9 cellular contexts compared by ENCODE assay signal in genomic region chr3:49341996-49342395, GRCh38. TPM values are rescaled to one million over a fixed set of nuclear protein-coding genes. Genes with fewer than 3 reads are reported as not detected.
DNase-seq lines count a peak whose midpoint lies in the region; ATAC-seq and TF ChIP-seq lines count a peak whose summit lies in the region.
"Had no signal": no experiment of that assay in that cellular context is flagged by ENCODE, and none has a peak within 500 bp of the region (broad histone marks: within the 10 kb centered on the region; RNA-seq: fewer than 3 reads in every experiment).

No MANE protein-coding gene starts in this region.

- DNase-seq in CD4-positive, CD25-positive, alpha-beta regulatory T cell, result no peak
- DNase-seq in caudate nucleus (lab: John Stamatoyannopoulos, UW) (no peak), neural crest cell (ENCODE audit: low read depth, low spot score) (no peak), kidney glomerular epithelial cell (lab: John Stamatoyannopoulos, UW) (no peak)
- DNase-seq: NCI-H510A had no signal

- peak overlapping the region; percentile 98 for H3K27ac ChIP-seq in CD4-positive, CD25-positive, alpha-beta regulatory T cell (ENCODE audit: insufficient read depth, low read length, poor library complexity, severe bottlenecking)
- peak overlapping the region; percentile 14 for H3K27ac ChIP-seq in caudate nucleus (ENCODE audit: low read depth, low read length)

- H3K36me3 Mint-ChIP-seq in CD4-positive, CD25-positive, alpha-beta regulatory T cell, result peaks cover 4% of the 10 kb centered on the region
- H3K36me3 Mint-ChIP-seq in IgD-negative memory B cell, result no peaks in the 10 kb centered on the region
- no peaks in the 10 kb centered on the region for H3K36me3 Mint-ChIP-seq in neural crest cell (ENCODE audit: low read depth)

- H3K27ac Mint-ChIP-seq in CD4-positive, CD25-positive, alpha-beta regulatory T cell, result peak overlapping the region; percentile 86 to 92 (median 89)
- peak overlapping the region; percentile 81 to 86 (median 82) for H3K27ac Mint-ChIP-seq in IgD-negative memory B cell
- H3K27ac Mint-ChIP-seq in neural crest cell (ENCODE audit: unreplicated experiment), result no peak overlapping the region

- H3K4me1 Mint-ChIP-seq in CD4-positive, CD25-positive, alpha-beta regulatory T cell, result peaks cover 21 to 55% (median 37%) of the 10 kb centered on the region in 4 donors
- H3K4me1 Mint-ChIP-seq in IgD-negative memory B cell (peaks cover 44 to 54% (median 46%) of the 10 kb centered on the region in 3 donors), neural crest cell (peaks cover 35% of the 10 kb centered on the region)

- H3K4me3 Mint-ChIP-seq in CD4-positive, CD25-positive, alpha-beta regulatory T cell, result peak overlapping the region; percentile 37 to 87 (median 58)
- H3K4me3 Mint-ChIP-seq in IgD-negative memory B cell (peak overlapping the region in 3 of 4 donors; percentile 43 to 81 (median 65)), neural crest cell (peak overlapping the region; percentile 72)

- H3K9me3 ChIP-seq in CD4-positive, CD25-positive, alpha-beta regulatory T cell (ENCODE audit: control insufficient read depth in 2 of 2, low read length in 2 of 2), result no peaks in the 10 kb centered on the region

- no peaks in the 10 kb centered on the region for H3K27me3 Mint-ChIP-seq in CD4-positive, CD25-positive, alpha-beta regulatory T cell
- H3K27me3 Mint-ChIP-seq in IgD-negative memory B cell, result no peaks in the 10 kb centered on the region
- no peaks in the 10 kb centered on the region for H3K27me3 Mint-ChIP-seq in neural crest cell (ENCODE audit: low read depth)

- H3K27me3 ChIP-seq in CD4-positive, CD25-positive, alpha-beta regulatory T cell (ENCODE audit: control insufficient read depth, insufficient read depth, low read length), result no peaks in the 10 kb centered on the region

- peaks cover 48% of the 10 kb centered on the region for H3K4me1 ChIP-seq in CD4-positive, CD25-positive, alpha-beta regulatory T cell (ENCODE audit: control insufficient read depth, insufficient read depth, low read length, poor library complexity, severe bottlenecking)

- no peak for ATAC-seq in CD4-positive, CD25-positive, alpha-beta regulatory T cell (ENCODE audit: low read depth in 2 of 2)
- ATAC-seq in GM21423 (IDR thresholded peaks at IDR 0.05; ENCODE audit: unreplicated experiment), result no peak
- ATAC-seq in HG02870 (IDR thresholded peaks at IDR 0.05; ENCODE audit: unreplicated experiment), result no peak
- ATAC-seq in GM19455 (IDR thresholded peaks at IDR 0.05; ENCODE audit: unreplicated experiment), result no peak

- no peak for TF ChIP-seq CTCF in neural crest cell (conservative IDR thresholded peaks at IDR 0.05)

- peaks cover 3% of the 10 kb centered on the region for H3K36me3 ChIP-seq in CD4-positive, CD25-positive, alpha-beta regulatory T cell (ENCODE audit: control insufficient read depth, insufficient read depth, low read length)

- H3K9me3 Mint-ChIP-seq in CD4-positive, CD25-positive, alpha-beta regulatory T cell, result no peaks in the 10 kb centered on the region
- no peaks in the 10 kb centered on the region for H3K9me3 Mint-ChIP-seq in IgD-negative memory B cell
- H3K9me3 Mint-ChIP-seq in neural crest cell, result no peaks in the 10 kb centered on the region

- H3K4me3 ChIP-seq in CD4-positive, CD25-positive, alpha-beta regulatory T cell (ENCODE audit: low read depth, low read length), result no peak overlapping the region

RNA-seq across cellular contexts. Expression of gene USP4, which starts 2.1 kb away (rescaled TPM):
- 122 TPM for total RNA-seq in CD4-positive, CD25-positive, alpha-beta regulatory T cell
- 10 to 100 TPM; 58.2 to 64.7 (median 59.3) TPM for polyA plus RNA-seq in CD4-positive, CD25-positive, alpha-beta regulatory T cell
- polyA plus RNA-seq in IgD-negative memory B cell, result 55.0 TPM
- 39.3 and 41.5 TPM in 2 replicates for total RNA-seq in neural crest cell

RNA-seq across cellular contexts. Expression of gene GPX1, which starts 16.2 kb away (rescaled TPM):
- 74.1 TPM for total RNA-seq in CD4-positive, CD25-positive, alpha-beta regulatory T cell
- polyA plus RNA-seq in CD4-positive, CD25-positive, alpha-beta regulatory T cell, result 100 to 1,000 TPM; 238 to 304 (median 244) TPM
- 340 TPM for polyA plus RNA-seq in IgD-negative memory B cell
- total RNA-seq in neural crest cell, result 165 and 172 TPM in 2 replicates
